ENCODE assay signal across 1 cellular context in the genomic region with DNA sequence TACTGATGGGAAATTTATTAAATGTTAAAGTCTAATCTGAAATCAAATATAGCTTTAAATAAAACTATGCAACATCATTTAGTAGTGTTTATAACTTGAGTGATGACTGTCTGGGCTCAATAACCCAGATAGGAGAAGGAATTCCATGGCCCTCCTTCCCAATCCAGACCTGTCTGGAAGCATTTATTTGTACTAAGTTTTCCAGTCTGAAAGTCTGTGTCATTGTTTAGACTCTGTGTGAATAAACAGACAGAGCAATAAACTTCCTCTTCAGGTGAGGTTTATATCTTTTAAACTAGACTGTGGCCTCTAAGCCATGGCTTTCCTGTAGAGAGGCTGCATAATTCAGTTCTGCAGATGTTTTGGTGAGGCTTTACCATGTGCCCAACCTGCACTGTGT.
A peak's percentile ranks its signal among the peaks of the same experiment; 100 is the strongest.
TF ChIP-seq lines count a peak whose summit lies in the region.

No MANE protein-coding gene starts in this region.

TF ChIP-seq in IMR-90, 13 proteins besides CTCF, POLR2A, EP300 and RAD21:
- TF ChIP-seq, protein P1, sequence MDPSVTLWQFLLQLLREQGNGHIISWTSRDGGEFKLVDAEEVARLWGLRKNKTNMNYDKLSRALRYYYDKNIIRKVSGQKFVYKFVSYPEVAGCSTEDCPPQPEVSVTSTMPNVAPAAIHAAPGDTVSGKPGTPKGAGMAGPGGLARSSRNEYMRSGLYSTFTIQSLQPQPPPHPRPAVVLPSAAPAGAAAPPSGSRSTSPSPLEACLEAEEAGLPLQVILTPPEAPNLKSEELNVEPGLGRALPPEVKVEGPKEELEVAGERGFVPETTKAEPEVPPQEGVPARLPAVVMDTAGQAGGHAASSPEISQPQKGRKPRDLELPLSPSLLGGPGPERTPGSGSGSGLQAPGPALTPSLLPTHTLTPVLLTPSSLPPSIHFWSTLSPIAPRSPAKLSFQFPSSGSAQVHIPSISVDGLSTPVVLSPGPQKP (IDR thresholded peaks at IDR 0.05; ENCODE audit: borderline replicate concordance, low read depth, low read length): no peak
- TF ChIP-seq SMC3 (IDR thresholded peaks at IDR 0.05; ENCODE audit: low read depth, low read length): no peak
- no peak for TF ChIP-seq BHLHE40 (IDR thresholded peaks at IDR 0.05; ENCODE audit: low read depth, low read length)
- TF ChIP-seq, protein P2, sequence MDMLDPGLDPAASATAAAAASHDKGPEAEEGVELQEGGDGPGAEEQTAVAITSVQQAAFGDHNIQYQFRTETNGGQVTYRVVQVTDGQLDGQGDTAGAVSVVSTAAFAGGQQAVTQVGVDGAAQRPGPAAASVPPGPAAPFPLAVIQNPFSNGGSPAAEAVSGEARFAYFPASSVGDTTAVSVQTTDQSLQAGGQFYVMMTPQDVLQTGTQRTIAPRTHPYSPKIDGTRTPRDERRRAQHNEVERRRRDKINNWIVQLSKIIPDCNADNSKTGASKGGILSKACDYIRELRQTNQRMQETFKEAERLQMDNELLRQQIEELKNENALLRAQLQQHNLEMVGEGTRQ (IDR thresholded peaks at IDR 0.05; ENCODE audit: low read depth, low read length): no peak
- no peak for TF ChIP-seq CEBPB (IDR thresholded peaks at IDR 0.05; ENCODE audit: low read depth, low read length)
- no peak for TF ChIP-seq RCOR1 (IDR thresholded peaks at IDR 0.05; ENCODE audit: insufficient replicate concordance, low read length)
- TF ChIP-seq MXI1 (IDR thresholded peaks at IDR 0.05; ENCODE audit: borderline replicate concordance, low read depth, low read length): no peak
- TF ChIP-seq FOS (IDR thresholded peaks at IDR 0.05; ENCODE audit: low read depth, low read length): peak; percentile 39; the same call in 1 of the 2 replicates
- 0 out of 2 replicates have a peak, but pooled peaks have one; percentile 21 for TF ChIP-seq NFE2L2 (IDR thresholded peaks at IDR 0.05; ENCODE audit: low read depth, low read length)
